ENCODE assay signal across 1 cellular context in the genomic region with DNA sequence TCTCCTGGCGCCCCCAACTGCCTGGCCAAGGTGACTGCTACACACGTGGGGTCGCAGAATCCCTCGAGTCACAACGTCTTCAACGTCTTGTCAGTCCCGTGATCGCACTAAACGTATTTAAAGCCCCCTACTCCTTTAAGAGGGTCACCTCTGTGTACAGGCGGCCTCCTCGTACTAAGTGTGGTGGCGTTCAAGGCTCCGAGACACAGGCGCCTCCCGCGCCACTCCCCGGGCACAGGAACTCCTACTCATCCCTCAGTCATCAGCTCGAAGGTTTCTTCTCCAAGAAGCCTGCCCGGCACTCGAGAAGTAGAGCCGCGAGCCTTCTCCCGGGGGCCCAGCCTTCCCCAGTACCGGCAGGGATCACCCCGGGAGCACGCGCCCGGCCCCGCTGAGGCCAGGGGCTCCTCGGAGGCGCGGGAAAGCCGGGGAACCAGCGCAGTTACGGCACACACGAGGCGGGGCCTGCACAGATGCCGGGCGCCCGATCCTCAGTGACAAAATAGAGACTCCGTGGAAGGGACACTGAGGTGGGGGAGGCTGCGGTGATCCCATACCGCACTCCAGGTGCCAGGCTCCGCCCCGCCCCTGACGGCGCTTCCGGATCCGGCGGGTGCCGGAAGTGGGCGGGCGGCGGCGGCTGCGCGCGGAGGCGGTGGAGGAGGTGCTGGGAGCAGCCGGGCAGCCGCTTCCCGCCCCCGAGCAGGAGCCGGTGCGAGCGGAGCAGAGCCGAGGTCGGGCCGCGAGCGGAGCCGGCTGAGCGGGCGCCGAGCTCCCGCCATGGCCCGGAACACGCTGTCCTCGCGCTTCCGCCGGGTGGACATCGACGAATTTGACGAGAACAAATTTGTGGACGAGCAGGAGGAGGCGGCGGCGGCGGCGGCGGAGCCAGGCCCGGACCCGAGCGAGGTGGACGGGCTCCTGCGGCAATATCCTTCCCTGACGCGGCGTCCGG.
TF ChIP-seq lines count a peak whose summit lies in the region.

No MANE protein-coding gene starts in this region.

TF ChIP-seq in A549, 52 proteins besides CTCF, POLR2A, EP300 and RAD21 (continued from another document):
- TF ChIP-seq, protein P1, sequence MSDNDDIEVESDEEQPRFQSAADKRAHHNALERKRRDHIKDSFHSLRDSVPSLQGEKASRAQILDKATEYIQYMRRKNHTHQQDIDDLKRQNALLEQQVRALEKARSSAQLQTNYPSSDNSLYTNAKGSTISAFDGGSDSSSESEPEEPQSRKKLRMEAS (IDR thresholded peaks at IDR 0.05): peak; percentile 71
- TF ChIP-seq HOXA7 (CRISPR knock-in tag; IDR thresholded peaks at IDR 0.05): no peak
- no peak for TF ChIP-seq FOXS1 (CRISPR knock-in tag; IDR thresholded peaks at IDR 0.05)
- peak; percentile 12; the same call in 1 of the 2 replicates for TF ChIP-seq GATA3 (IDR thresholded peaks at IDR 0.05; ENCODE audit: borderline replicate concordance)
- TF ChIP-seq ESRRA (IDR thresholded peaks at IDR 0.05; ENCODE audit: borderline replicate concordance, low read length): no peak
- peak; percentile 48; the same call in 1 of the 2 replicates for TF ChIP-seq PHF8 (IDR thresholded peaks at IDR 0.05; ENCODE audit: borderline replicate concordance, low read depth)
- no peak for TF ChIP-seq POLR2AphosphoS2 (conservative IDR thresholded peaks at IDR 0.05; ENCODE audit: low read length)
- TF ChIP-seq CHD2 (IDR thresholded peaks at IDR 0.05; ENCODE audit: low read length, partially characterized antibody): no peak
- no peak for TF ChIP-seq JUNB (IDR thresholded peaks at IDR 0.05)
- TF ChIP-seq KDM5A (IDR thresholded peaks at IDR 0.05): no peak
- TF ChIP-seq, protein P2, sequence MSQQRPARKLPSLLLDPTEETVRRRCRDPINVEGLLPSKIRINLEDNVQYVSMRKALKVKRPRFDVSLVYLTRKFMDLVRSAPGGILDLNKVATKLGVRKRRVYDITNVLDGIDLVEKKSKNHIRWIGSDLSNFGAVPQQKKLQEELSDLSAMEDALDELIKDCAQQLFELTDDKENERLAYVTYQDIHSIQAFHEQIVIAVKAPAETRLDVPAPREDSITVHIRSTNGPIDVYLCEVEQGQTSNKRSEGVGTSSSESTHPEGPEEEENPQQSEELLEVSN (IDR thresholded peaks at IDR 0.05; ENCODE audit: borderline replicate concordance, low read depth): peak; percentile 76; the same call in 1 of the 2 replicates
- TF ChIP-seq HOXB13 (CRISPR knock-in tag; IDR thresholded peaks at IDR 0.05; ENCODE audit: low read depth): no peak
- TF ChIP-seq NFE2L2 (conservative IDR thresholded peaks at IDR 0.05; ENCODE audit: low read length): no peak
- TF ChIP-seq MAZ (IDR thresholded peaks at IDR 0.05; ENCODE audit: borderline replicate concordance, low read depth, low read length): no peak
- TF ChIP-seq, protein P3, sequence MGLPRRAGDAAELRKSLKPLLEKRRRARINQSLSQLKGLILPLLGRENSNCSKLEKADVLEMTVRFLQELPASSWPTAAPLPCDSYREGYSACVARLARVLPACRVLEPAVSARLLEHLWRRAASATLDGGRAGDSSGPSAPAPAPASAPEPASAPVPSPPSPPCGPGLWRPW (IDR thresholded peaks at IDR 0.05): no peak
- TF ChIP-seq CBX8 (IDR thresholded peaks at IDR 0.05): no peak
- TF ChIP-seq KDM1A (IDR thresholded peaks at IDR 0.05; ENCODE audit: low read depth): no peak
- TF ChIP-seq EHF (CRISPR knock-in tag; IDR thresholded peaks at IDR 0.05): no peak
- no peak for TF ChIP-seq RCOR1 (IDR thresholded peaks at IDR 0.05; ENCODE audit: low read depth, low read length)
- no peak for TF ChIP-seq CEBPB (IDR thresholded peaks at IDR 0.05)
- TF ChIP-seq MYC (IDR thresholded peaks at IDR 0.05; ENCODE audit: borderline replicate concordance, low read length): 0 out of 2 replicates have a peak, but pooled peaks have one; percentile 36
- TF ChIP-seq ZNF302 (CRISPR knock-in tag; IDR thresholded peaks at IDR 0.05): no peak
- no peak for TF ChIP-seq CBX2 (IDR thresholded peaks at IDR 0.05; ENCODE audit: borderline replicate concordance, low read depth)
- TF ChIP-seq TP53 (CRISPR knock-in tag; IDR thresholded peaks at IDR 0.05): no peak
- TF ChIP-seq, protein P4, sequence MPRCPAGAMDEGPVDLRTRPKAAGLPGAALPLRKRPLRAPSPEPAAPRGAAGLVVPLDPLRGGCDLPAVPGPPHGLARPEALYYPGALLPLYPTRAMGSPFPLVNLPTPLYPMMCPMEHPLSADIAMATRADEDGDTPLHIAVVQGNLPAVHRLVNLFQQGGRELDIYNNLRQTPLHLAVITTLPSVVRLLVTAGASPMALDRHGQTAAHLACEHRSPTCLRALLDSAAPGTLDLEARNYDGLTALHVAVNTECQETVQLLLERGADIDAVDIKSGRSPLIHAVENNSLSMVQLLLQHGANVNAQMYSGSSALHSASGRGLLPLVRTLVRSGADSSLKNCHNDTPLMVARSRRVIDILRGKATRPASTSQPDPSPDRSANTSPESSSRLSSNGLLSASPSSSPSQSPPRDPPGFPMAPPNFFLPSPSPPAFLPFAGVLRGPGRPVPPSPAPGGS (IDR thresholded peaks at IDR 0.05): peak; percentile 86
- TF ChIP-seq, protein P5, sequence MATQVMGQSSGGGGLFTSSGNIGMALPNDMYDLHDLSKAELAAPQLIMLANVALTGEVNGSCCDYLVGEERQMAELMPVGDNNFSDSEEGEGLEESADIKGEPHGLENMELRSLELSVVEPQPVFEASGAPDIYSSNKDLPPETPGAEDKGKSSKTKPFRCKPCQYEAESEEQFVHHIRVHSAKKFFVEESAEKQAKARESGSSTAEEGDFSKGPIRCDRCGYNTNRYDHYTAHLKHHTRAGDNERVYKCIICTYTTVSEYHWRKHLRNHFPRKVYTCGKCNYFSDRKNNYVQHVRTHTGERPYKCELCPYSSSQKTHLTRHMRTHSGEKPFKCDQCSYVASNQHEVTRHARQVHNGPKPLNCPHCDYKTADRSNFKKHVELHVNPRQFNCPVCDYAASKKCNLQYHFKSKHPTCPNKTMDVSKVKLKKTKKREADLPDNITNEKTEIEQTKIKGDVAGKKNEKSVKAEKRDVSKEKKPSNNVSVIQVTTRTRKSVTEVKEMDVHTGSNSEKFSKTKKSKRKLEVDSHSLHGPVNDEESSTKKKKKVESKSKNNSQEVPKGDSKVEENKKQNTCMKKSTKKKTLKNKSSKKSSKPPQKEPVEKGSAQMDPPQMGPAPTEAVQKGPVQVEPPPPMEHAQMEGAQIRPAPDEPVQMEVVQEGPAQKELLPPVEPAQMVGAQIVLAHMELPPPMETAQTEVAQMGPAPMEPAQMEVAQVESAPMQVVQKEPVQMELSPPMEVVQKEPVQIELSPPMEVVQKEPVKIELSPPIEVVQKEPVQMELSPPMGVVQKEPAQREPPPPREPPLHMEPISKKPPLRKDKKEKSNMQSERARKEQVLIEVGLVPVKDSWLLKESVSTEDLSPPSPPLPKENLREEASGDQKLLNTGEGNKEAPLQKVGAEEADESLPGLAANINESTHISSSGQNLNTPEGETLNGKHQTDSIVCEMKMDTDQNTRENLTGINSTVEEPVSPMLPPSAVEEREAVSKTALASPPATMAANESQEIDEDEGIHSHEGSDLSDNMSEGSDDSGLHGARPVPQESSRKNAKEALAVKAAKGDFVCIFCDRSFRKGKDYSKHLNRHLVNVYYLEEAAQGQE (IDR thresholded peaks at IDR 0.05): no peak
- no peak for TF ChIP-seq NPAS2 (CRISPR knock-in tag; IDR thresholded peaks at IDR 0.05; ENCODE audit: borderline replicate concordance)
- TF ChIP-seq, protein P6, sequence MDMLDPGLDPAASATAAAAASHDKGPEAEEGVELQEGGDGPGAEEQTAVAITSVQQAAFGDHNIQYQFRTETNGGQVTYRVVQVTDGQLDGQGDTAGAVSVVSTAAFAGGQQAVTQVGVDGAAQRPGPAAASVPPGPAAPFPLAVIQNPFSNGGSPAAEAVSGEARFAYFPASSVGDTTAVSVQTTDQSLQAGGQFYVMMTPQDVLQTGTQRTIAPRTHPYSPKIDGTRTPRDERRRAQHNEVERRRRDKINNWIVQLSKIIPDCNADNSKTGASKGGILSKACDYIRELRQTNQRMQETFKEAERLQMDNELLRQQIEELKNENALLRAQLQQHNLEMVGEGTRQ (IDR thresholded peaks at IDR 0.05): no peak
- TF ChIP-seq, protein P7, sequence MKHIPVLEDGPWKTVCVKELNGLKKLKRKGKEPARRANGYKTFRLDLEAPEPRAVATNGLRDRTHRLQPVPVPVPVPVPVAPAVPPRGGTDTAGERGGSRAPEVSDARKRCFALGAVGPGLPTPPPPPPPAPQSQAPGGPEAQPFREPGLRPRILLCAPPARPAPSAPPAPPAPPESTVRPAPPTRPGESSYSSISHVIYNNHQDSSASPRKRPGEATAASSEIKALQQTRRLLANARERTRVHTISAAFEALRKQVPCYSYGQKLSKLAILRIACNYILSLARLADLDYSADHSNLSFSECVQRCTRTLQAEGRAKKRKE (CRISPR knock-in tag; IDR thresholded peaks at IDR 0.05; ENCODE audit: low read depth): no peak
- TF ChIP-seq, protein P8, sequence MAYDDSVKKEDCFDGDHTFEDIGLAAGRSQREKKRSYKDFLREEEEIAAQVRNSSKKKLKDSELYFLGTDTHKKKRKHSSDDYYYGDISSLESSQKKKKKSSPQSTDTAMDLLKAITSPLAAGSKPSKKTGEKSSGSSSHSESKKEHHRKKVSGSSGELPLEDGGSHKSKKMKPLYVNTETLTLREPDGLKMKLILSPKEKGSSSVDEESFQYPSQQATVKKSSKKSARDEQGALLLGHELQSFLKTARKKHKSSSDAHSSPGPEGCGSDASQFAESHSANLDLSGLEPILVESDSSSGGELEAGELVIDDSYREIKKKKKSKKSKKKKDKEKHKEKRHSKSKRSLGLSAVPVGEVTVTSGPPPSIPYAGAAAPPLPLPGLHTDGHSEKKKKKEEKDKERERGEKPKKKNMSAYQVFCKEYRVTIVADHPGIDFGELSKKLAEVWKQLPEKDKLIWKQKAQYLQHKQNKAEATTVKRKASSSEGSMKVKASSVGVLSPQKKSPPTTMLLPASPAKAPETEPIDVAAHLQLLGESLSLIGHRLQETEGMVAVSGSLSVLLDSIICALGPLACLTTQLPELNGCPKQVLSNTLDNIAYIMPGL (CRISPR knock-in tag; IDR thresholded peaks at IDR 0.05; ENCODE audit: borderline replicate concordance): no peak
- TF ChIP-seq ZSCAN20 (CRISPR knock-in tag; IDR thresholded peaks at IDR 0.05): no peak
- no peak for TF ChIP-seq BHLHE40 (IDR thresholded peaks at IDR 0.05; ENCODE audit: low read depth, low read length)
TF ChIP-seq in A549: peak in this region for 9.
